In genomic region chr16:14475370-14476139, GRCh38 we compare ENCODE assay signal across 1 cellular context.
A peak's percentile ranks its signal among the peaks of the same experiment; 100 is the strongest.
TF ChIP-seq lines count a peak whose summit lies in the region.

No MANE protein-coding gene starts in this region.

TF ChIP-seq in HepG2, 621 proteins besides CTCF, POLR2A, EP300 and RAD21 (continued from another document and continues in another):
- peak; percentile 84; the same call in 1 of the 2 replicates for TF ChIP-seq AHDC1 (CRISPR knock-in tag; IDR thresholded peaks at IDR 0.05; ENCODE audit: borderline replicate concordance)
- TF ChIP-seq NR0B2 (CRISPR knock-in tag; IDR thresholded peaks at IDR 0.05), result no peak
- TF ChIP-seq ZNF7 (CRISPR knock-in tag; IDR thresholded peaks at IDR 0.05), result no peak
- no peak for TF ChIP-seq THAP7 (CRISPR knock-in tag; IDR thresholded peaks at IDR 0.05)
- no peak for TF ChIP-seq TCF7 (IDR thresholded peaks at IDR 0.05; ENCODE audit: low read depth)
- no peak for TF ChIP-seq KDM2A (CRISPR knock-in tag; IDR thresholded peaks at IDR 0.05; ENCODE audit: borderline replicate concordance, low read depth)
- peak; percentile 32; the same call in 1 of the 2 replicates for TF ChIP-seq BCL6 (CRISPR knock-in tag; IDR thresholded peaks at IDR 0.05)
- TF ChIP-seq ETV6 (CRISPR knock-in tag; conservative IDR thresholded peaks at IDR 0.05), result no peak
- no peak for TF ChIP-seq ZNF678 (CRISPR knock-in tag; IDR thresholded peaks at IDR 0.05)
- TF ChIP-seq TIGD3 (CRISPR knock-in tag; IDR thresholded peaks at IDR 0.05; ENCODE audit: borderline replicate concordance), result no peak
- TF ChIP-seq ARHGAP35 (CRISPR knock-in tag; IDR thresholded peaks at IDR 0.05; ENCODE audit: borderline replicate concordance), result no peak
- no peak for TF ChIP-seq ZNF329 (CRISPR knock-in tag; IDR thresholded peaks at IDR 0.05; ENCODE audit: low read depth)
- no peak for TF ChIP-seq CENPBD1 (CRISPR knock-in tag; IDR thresholded peaks at IDR 0.05; ENCODE audit: borderline replicate concordance, low read depth)
- TF ChIP-seq SKI (IDR thresholded peaks at IDR 0.05; ENCODE audit: partially characterized antibody), result no peak
- TF ChIP-seq HOXA5 (CRISPR knock-in tag; IDR thresholded peaks at IDR 0.05), result no peak
- no peak for TF ChIP-seq ZFP82 (CRISPR knock-in tag; IDR thresholded peaks at IDR 0.05; ENCODE audit: borderline replicate concordance)
- TF ChIP-seq CERS6 (CRISPR knock-in tag; IDR thresholded peaks at IDR 0.05), result no peak
- no peak for TF ChIP-seq ZXDC (CRISPR knock-in tag; IDR thresholded peaks at IDR 0.05)
- TF ChIP-seq ZNF777 (CRISPR knock-in tag; IDR thresholded peaks at IDR 0.05), result no peak
- no peak for TF ChIP-seq ELF4 (CRISPR knock-in tag; IDR thresholded peaks at IDR 0.05; ENCODE audit: borderline replicate concordance)
- TF ChIP-seq HIC2 (CRISPR knock-in tag; IDR thresholded peaks at IDR 0.05; ENCODE audit: low read depth), result 0 out of 2 replicates have a peak, but pooled peaks have one; percentile 23
- TF ChIP-seq PITX1 (CRISPR knock-in tag; IDR thresholded peaks at IDR 0.05), result no peak; the same call in 1 of the 2 replicates
- TF ChIP-seq ELF1 (CRISPR knock-in tag; IDR thresholded peaks at IDR 0.05), result no peak
- TF ChIP-seq MAFF (IDR thresholded peaks at IDR 0.05; ENCODE audit: low read depth, low read length), result no peak
- TF ChIP-seq ZNF451 (CRISPR knock-in tag; IDR thresholded peaks at IDR 0.05), result no peak
- no peak for TF ChIP-seq SETDB1 (CRISPR knock-in tag; IDR thresholded peaks at IDR 0.05; ENCODE audit: borderline replicate concordance)
- TF ChIP-seq ZMYM2 (CRISPR knock-in tag; IDR thresholded peaks at IDR 0.05), result no peak
- no peak for TF ChIP-seq ZNF597 (CRISPR knock-in tag; IDR thresholded peaks at IDR 0.05)
- TF ChIP-seq NAIF1 (CRISPR knock-in tag; IDR thresholded peaks at IDR 0.05; ENCODE audit: borderline replicate concordance), result no peak
- no peak for TF ChIP-seq UBTF (CRISPR knock-in tag; IDR thresholded peaks at IDR 0.05)
- no peak for TF ChIP-seq ZNF691 (CRISPR knock-in tag; IDR thresholded peaks at IDR 0.05; ENCODE audit: borderline replicate concordance, low read depth)
- TF ChIP-seq ZNF639 (CRISPR knock-in tag; conservative IDR thresholded peaks at IDR 0.05), result no peak
- no peak for TF ChIP-seq GMEB1 (CRISPR knock-in tag; IDR thresholded peaks at IDR 0.05; ENCODE audit: borderline replicate concordance)
- no peak; a peak in 1 of 4 replicates for TF ChIP-seq NR2F1 (CRISPR knock-in tag; IDR thresholded peaks at IDR 0.05)
- no peak for TF ChIP-seq ZSCAN31 (CRISPR knock-in tag; IDR thresholded peaks at IDR 0.05; ENCODE audit: low read depth)
- TF ChIP-seq HHEX (CRISPR knock-in tag; IDR thresholded peaks at IDR 0.05), result no peak
